1 cellular context compared by ENCODE assay signal in the genomic region with DNA sequence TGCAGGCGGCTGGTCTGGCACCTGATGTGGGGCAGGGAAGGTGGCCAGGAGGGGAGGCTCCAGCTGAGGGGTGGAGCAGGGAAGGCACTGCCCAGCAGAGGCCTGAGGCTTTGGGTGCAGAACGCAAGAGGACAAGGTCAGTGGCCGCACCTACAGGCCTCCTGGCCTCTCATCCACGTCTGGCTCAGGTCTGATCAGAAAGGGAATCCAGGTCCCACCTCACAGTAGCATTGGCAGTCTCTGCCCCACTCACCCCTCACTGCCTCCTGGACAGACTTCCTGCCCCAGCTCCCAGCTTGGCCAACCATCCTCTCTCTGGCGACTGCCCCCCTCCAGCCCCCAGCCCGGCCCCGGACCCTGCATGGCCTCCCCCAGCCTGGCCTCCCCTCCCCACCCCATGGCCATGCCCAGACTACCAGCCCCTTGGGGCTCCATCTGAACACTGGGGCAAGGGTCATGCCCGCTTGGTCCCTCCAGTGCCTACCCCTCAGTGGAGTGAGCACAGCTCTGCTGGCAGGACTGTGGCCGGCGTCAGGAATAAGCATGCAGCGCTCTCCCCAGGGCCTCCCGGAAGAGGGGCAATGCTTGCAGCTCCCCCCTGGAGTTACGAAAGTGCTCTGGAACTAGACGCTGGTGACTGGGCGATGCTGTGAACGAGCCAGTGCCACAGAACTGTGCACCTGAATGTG.
A peak's percentile ranks its signal among the peaks of the same experiment; 100 is the strongest.
TF ChIP-seq lines count a peak whose summit lies in the region.

No MANE protein-coding gene starts in this region.

TF ChIP-seq in HepG2, 621 proteins besides CTCF, POLR2A, EP300 and RAD21 (continued from another document):
- TF ChIP-seq ZNF350 (CRISPR knock-in tag; IDR thresholded peaks at IDR 0.05; ENCODE audit: borderline replicate concordance, low read depth) (0 out of 2 replicates have a peak, but pooled peaks have one; percentile 4), AGO2 (optimal IDR thresholded peaks at IDR 0.05; ENCODE audit: low read depth, low read length) (no peak)
